ENCODE assay signal across 8 cellular contexts in the genomic region with DNA sequence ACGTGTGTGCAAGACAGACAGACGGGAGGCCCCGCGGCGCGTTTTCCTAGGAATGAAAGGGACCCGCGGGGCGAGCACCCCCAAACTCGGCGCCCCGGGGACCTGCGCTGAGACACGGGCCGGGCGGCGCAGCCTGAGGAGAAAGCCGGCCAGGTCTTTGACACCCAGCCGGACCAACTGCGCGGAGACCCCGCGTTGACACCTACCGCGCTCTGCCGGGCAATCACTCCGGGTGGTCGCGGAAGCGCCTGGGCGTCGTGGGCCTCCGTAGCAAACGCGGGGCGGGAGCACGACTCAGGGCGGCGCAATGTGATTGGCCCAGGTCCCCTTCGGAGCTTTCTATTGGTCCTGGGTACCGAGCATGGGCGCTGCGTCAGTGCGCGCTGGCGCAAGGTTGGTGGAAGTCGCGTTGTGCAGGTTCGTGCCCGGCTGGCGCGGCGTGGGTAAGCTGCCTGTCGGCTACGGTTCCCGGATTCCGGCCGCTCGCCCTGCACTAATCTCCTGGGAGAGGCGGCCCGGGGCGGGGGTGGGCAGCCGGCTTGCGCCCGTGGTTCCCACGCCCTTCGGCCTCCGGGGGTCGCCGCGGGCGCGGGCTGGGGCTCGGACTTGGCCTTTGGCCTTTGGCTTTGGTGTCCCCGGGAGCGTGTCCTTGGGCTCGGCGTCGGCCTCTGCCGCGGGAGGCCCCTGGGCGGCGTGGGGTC. TPM values are rescaled to one million over a fixed set of nuclear protein-coding genes. Genes with fewer than 3 reads are reported as not detected.
A peak's percentile ranks its signal among the peaks of the same experiment; 100 is the strongest.
DNase-seq lines count a peak whose midpoint lies in the region; ATAC-seq, FAIRE-seq and TF ChIP-seq lines count a peak whose summit lies in the region.

A gene with protein sequence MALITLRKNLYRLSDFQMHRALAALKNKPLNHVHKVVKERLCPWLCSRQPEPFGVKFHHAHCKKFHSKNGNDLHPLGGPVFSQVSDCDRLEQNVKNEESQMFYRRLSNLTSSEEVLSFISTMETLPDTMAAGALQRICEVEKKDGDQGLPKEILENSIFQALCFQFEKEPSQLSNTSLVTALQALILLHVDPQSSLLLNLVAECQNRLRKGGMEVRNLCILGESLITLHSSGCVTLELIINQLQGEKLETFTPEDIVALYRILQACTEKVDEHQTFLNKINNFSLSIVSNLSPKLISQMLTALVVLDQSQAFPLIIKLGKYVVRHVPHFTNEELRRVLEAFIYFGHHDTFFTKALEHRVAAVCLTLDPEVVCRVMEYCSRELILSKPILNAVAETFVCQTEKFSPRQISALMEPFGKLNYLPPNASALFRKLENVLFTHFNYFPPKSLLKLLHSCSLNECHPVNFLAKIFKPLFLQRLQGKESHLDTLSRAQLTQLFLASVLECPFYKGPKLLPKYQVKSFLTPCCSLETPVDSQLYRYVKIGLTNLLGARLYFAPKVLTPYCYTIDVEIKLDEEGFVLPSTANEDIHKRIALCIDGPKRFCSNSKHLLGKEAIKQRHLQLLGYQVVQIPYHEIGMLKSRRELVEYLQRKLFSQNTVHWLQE (minus strand): TSS at position 259 of the 701 bp plus-strand sequence. CDS start 948 bp downstream, outside the sequence.
A gene (plus strand): TSS at position 376 of the 701 bp plus-strand sequence. CDS start 1,647 bp downstream, outside the sequence.

- DNase-seq in AG04449 (ENCODE audit: low read depth, low spot score): peak; percentile 41
- DNase-seq in NCI-H2227 treated with DMSO at 0.1 percent for 48 hours (lab: John Stamatoyannopoulos, UW): peak; percentile 93
- peak; percentile 83 for DNase-seq in bronchial epithelial cell (ENCODE audit: low read depth)
- DNase-seq in immature natural killer cell: peak; percentile 87 to 89 (median 87)
- DNase-seq in spleen: peak; percentile 97

- H3K4me3 ChIP-seq in AG04449 (ENCODE audit: low read depth, low read length): peak within 1 kb of the TSS; percentile 86
- H3K4me3 ChIP-seq in WI38 (ENCODE audit: low read depth, low read length): peak within 1 kb of the TSS; percentile 94
- H3K4me3 ChIP-seq in bronchial epithelial cell (ENCODE audit: low read depth, low read length): peak within 1 kb of the TSS; percentile 74
- peak within 1 kb of the TSS; percentile 92 to 99 (median 96) for H3K4me3 ChIP-seq in spleen

- peaks cover 24 to 84% (median 60%) of the 10 kb centered on the region in 6 donors for H3K4me1 ChIP-seq in spleen

- H3K9me3 ChIP-seq in spleen: no peaks in the 10 kb centered on the region

- no peak for FAIRE-seq in bronchial epithelial cell (lab: Jason Lieb, UNC)

- peak within 1 kb of the TSS; percentile 82 to 94 (median 94) for H3K27ac Mint-ChIP-seq in immature natural killer cell

- H3K9me3 Mint-ChIP-seq in immature natural killer cell: no peaks in the 10 kb centered on the region

- H3K36me3 ChIP-seq in bronchial epithelial cell (ENCODE audit: control insufficient read depth, insufficient read depth, low read length): peaks cover 1% of the 10 kb centered on the region
- H3K36me3 ChIP-seq in spleen: peaks cover 0 to 36% (median under 1%) of the 10 kb centered on the region in 6 donors

- H3K27me3 Mint-ChIP-seq in immature natural killer cell (ENCODE audit: low read depth in 3 of 3): peaks cover 0 to 6% (median 0%) of the 10 kb centered on the region in 3 donors

- H3K4me1 Mint-ChIP-seq in immature natural killer cell: peaks cover 65 to 86% of the 10 kb centered on the region in 2 donors

- ATAC-seq in GM18907 (IDR thresholded peaks at IDR 0.05; ENCODE audit: unreplicated experiment) (peak; percentile 99), HG03159 (IDR thresholded peaks at IDR 0.05; ENCODE audit: unreplicated experiment) (peak; percentile 99)

- peak in 2 of 3 donors; percentile 43 to 67 for TF ChIP-seq POLR2A in spleen (IDR thresholded peaks at IDR 0.05)

- WGBS in spleen, 5 donors: 0 to 1% (median 0%) methylated on average over 21 to 83 of the region's 83 CpGs

- peak within 1 kb of the TSS; percentile 71 to 91 (median 90) for H3K27ac ChIP-seq in spleen

- no peak for TF ChIP-seq CTCF in AG04449 (IDR thresholded peaks at IDR 0.05; ENCODE audit: insufficient read depth, low read length, missing control alignments)
- TF ChIP-seq CTCF in WI38 (IDR thresholded peaks at IDR 0.05; ENCODE audit: low read depth, low read length): no peak
- no peak for TF ChIP-seq CTCF in bronchial epithelial cell (IDR thresholded peaks at IDR 0.05; ENCODE audit: insufficient read depth, low read length, severe bottlenecking)
- peak in 3 of 11 experiments; percentile 22 to 34 (median 33) for TF ChIP-seq CTCF in spleen (IDR thresholded peaks at IDR 0.05 in 8 of 11, conservative IDR thresholded peaks at IDR 0.05 in 3 of 11)

- peak within 1 kb of the TSS; percentile 95 to 99 (median 97) for H3K4me3 Mint-ChIP-seq in immature natural killer cell

- H3K27me3 ChIP-seq in bronchial epithelial cell (ENCODE audit: control insufficient read depth, insufficient read depth, low read length) (no peaks in the 10 kb centered on the region), spleen (replicated peaks in 1 of 7) (no peaks in the 10 kb centered on the region)

- CTCF ChIA-PET in AG04449 (lab: Yijun Ruan, JAX): interaction anchor here (1.0 to 9.7 kb wide), 3 partner anchors 10 to 17 kb away, joined by 3 to 98 read pairs (median 6); no protein-coding TSS in a partner anchor

- POLR2A ChIA-PET in AG04449 (lab: Yijun Ruan, JAX): interaction anchor here (1.5 kb wide), 1 partner anchor 11 kb away, joined by 11 read pairs; no protein-coding TSS in a partner anchor

- intact Hi-C loops in spleen (cut with DNase I; ENCODE audit: low total_unique reads): no loop called here

- H3K36me3 Mint-ChIP-seq in immature natural killer cell: peaks cover 0 to 14% (median 0%) of the 10 kb centered on the region in 3 donors

RNA-seq across cellular contexts. Expression of the first gene that starts in this region (rescaled TPM):
- total RNA-seq in bronchial epithelial cell (5.8 and 6.4 TPM in 2 replicates), spleen (10 to 100 TPM in 3 of 7 donors, 1 to 10 TPM in 4; 8.6 to 19.1 (median 9.8) TPM)
- polyA plus RNA-seq in immature natural killer cell (10 to 100 TPM; 11.7 to 13.9 (median 12.5) TPM), spleen (10 to 100 TPM; 13.9 to 18.2 (median 16.8) TPM)

RNA-seq across cellular contexts. Expression of the second gene that starts in this region (rescaled TPM):
- total RNA-seq in bronchial epithelial cell (21.1 and 29.2 TPM in 2 replicates), spleen (10 to 100 TPM; 41.4 to 66.3 (median 47.4) TPM)
- polyA plus RNA-seq in immature natural killer cell (10 to 100 TPM; 23.2 to 58.6 (median 33.3) TPM), spleen (10 to 100 TPM; 13.8 to 21.2 (median 15.8) TPM)

Comparison
In these comparisons a context has a peak if more than half of its experiments do, and no peak if none do; other contexts are left out.
1. Peak in every context shown above with its lines: DNase-seq, ATAC-seq, H3K4me3 ChIP-seq and H3K27ac ChIP-seq.
2. DNase-seq: peak in every context shown above with its lines; median percentile 97 in spleen; 93 in NCI-H2227 treated with DMSO at 0.1 percent for 48 hours; 87 in immature natural killer cell; 83 in bronchial epithelial cell; 41 in AG04449.